ENCODE assay signal across 1 cellular context in the genomic region with DNA sequence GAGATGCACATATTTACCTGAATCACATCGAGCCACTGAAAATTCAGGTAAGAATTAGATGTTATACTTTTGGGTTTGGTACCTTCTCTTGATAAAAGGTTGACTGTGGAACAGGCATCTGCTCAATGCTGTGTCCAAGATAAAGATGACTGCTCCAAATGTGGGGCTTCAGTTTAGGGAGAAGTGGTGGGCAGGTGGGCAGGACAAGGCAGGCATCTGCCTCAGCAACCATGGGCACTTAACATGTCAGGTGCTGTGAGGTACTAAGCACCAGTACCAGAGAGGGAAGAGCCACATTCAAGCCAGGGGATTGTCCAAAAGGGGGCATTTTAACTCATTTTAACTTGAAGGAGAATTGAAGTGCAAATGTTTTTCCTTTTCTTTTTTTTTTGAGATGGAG.
A peak's percentile ranks its signal among the peaks of the same experiment; 100 is the strongest.
TF ChIP-seq lines count a peak whose summit lies in the region.

No MANE protein-coding gene starts in this region.

TF ChIP-seq in HepG2, 621 proteins besides CTCF, POLR2A, EP300 and RAD21:
- TF ChIP-seq, protein P1, sequence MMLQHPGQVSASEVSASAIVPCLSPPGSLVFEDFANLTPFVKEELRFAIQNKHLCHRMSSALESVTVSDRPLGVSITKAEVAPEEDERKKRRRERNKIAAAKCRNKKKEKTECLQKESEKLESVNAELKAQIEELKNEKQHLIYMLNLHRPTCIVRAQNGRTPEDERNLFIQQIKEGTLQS (CRISPR knock-in tag; IDR thresholded peaks at IDR 0.05) = no peak
- TF ChIP-seq RBM22 (optimal IDR thresholded peaks at IDR 0.05; ENCODE audit: low read length) (peak; percentile 78), ZNF772 (CRISPR knock-in tag; IDR thresholded peaks at IDR 0.05) (no peak), FOSL2 (CRISPR knock-in tag; IDR thresholded peaks at IDR 0.05) (no peak), ZNF576 (CRISPR knock-in tag; IDR thresholded peaks at IDR 0.05) (no peak), ZNF232 (CRISPR knock-in tag; IDR thresholded peaks at IDR 0.05; ENCODE audit: borderline replicate concordance) (no peak), ZBTB3 (CRISPR knock-in tag; IDR thresholded peaks at IDR 0.05; ENCODE audit: borderline replicate concordance, low read depth) (no peak), ZNF710 (CRISPR knock-in tag; IDR thresholded peaks at IDR 0.05; ENCODE audit: borderline replicate concordance) (no peak), POLR2AphosphoS5 (IDR thresholded peaks at IDR 0.05; ENCODE audit: low read depth, low read length) (no peak), ZNF839 (CRISPR knock-in tag; IDR thresholded peaks at IDR 0.05; ENCODE audit: borderline replicate concordance) (no peak), ZNF567 (CRISPR knock-in tag; IDR thresholded peaks at IDR 0.05; ENCODE audit: borderline replicate concordance) (no peak), ZSCAN21 (CRISPR knock-in tag; IDR thresholded peaks at IDR 0.05; ENCODE audit: borderline replicate concordance) (peak; percentile 90), CHD4 (IDR thresholded peaks at IDR 0.05; ENCODE audit: borderline replicate concordance, low read length) (no peak)
- TF ChIP-seq, protein P2, sequence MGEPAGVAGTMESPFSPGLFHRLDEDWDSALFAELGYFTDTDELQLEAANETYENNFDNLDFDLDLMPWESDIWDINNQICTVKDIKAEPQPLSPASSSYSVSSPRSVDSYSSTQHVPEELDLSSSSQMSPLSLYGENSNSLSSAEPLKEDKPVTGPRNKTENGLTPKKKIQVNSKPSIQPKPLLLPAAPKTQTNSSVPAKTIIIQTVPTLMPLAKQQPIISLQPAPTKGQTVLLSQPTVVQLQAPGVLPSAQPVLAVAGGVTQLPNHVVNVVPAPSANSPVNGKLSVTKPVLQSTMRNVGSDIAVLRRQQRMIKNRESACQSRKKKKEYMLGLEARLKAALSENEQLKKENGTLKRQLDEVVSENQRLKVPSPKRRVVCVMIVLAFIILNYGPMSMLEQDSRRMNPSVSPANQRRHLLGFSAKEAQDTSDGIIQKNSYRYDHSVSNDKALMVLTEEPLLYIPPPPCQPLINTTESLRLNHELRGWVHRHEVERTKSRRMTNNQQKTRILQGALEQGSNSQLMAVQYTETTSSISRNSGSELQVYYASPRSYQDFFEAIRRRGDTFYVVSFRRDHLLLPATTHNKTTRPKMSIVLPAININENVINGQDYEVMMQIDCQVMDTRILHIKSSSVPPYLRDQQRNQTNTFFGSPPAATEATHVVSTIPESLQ (CRISPR knock-in tag; conservative IDR thresholded peaks at IDR 0.05) = no peak
- TF ChIP-seq, protein P3, sequence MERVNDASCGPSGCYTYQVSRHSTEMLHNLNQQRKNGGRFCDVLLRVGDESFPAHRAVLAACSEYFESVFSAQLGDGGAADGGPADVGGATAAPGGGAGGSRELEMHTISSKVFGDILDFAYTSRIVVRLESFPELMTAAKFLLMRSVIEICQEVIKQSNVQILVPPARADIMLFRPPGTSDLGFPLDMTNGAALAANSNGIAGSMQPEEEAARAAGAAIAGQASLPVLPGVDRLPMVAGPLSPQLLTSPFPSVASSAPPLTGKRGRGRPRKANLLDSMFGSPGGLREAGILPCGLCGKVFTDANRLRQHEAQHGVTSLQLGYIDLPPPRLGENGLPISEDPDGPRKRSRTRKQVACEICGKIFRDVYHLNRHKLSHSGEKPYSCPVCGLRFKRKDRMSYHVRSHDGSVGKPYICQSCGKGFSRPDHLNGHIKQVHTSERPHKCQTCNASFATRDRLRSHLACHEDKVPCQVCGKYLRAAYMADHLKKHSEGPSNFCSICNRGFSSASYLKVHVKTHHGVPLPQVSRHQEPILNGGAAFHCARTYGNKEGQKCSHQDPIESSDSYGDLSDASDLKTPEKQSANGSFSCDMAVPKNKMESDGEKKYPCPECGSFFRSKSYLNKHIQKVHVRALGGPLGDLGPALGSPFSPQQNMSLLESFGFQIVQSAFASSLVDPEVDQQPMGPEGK (CRISPR knock-in tag; IDR thresholded peaks at IDR 0.05) = no peak
- TF ChIP-seq, protein P4, sequence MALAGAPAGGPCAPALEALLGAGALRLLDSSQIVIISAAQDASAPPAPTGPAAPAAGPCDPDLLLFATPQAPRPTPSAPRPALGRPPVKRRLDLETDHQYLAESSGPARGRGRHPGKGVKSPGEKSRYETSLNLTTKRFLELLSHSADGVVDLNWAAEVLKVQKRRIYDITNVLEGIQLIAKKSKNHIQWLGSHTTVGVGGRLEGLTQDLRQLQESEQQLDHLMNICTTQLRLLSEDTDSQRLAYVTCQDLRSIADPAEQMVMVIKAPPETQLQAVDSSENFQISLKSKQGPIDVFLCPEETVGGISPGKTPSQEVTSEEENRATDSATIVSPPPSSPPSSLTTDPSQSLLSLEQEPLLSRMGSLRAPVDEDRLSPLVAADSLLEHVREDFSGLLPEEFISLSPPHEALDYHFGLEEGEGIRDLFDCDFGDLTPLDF (CRISPR knock-in tag; IDR thresholded peaks at IDR 0.05) = no peak
- TF ChIP-seq, protein P5, sequence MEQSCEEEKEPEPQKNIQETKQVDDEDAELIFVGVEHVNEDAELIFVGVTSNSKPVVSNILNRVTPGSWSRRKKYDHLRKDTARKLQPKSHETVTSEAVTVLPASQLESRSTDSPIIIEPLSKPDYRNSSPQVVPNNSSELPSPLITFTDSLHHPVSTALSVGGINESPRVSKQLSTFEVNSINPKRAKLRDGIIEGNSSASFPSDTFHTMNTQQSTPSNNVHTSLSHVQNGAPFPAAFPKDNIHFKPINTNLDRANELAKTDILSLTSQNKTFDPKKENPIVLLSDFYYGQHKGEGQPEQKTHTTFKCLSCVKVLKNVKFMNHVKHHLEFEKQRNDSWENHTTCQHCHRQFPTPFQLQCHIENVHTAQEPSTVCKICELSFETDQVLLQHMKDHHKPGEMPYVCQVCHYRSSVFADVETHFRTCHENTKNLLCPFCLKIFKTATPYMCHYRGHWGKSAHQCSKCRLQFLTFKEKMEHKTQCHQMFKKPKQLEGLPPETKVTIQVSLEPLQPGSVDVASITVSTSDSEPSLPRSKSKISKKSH (CRISPR knock-in tag; IDR thresholded peaks at IDR 0.05; ENCODE audit: borderline replicate concordance) = no peak
